In genomic region chr1:50523548-50523947, GRCh38 we compare ENCODE assay signal across 28 cellular contexts.
"Had no signal": no experiment of that assay in that cellular context is flagged by ENCODE, and none has a peak within 500 bp of the region (broad histone marks: within the 10 kb centered on the region; RNA-seq: fewer than 3 reads in every experiment).

No MANE protein-coding gene starts in this region.

- H3K4me1 ChIP-seq: colonic mucosa, esophagus muscularis mucosa, foreskin keratinocyte, gastrocnemius medialis, gastroesophageal sphincter, heart left ventricle, heart right ventricle had no signal

- H3K36me3 ChIP-seq: colonic mucosa had no signal

- FAIRE-seq: colon, endometrium, endothelial cell of umbilical vein, frontal cortex had no signal

- H3K9me3 ChIP-seq: colonic mucosa, gastrocnemius medialis, gastroesophageal sphincter had no signal

- H3K27me3 ChIP-seq: colonic mucosa, dorsolateral prefrontal cortex, esophagus muscularis mucosa, esophagus squamous epithelium, foreskin keratinocyte, gastrocnemius medialis, gastroesophageal sphincter, heart left ventricle, heart right ventricle had no signal

- H3K4me3 ChIP-seq: colonic mucosa, coronary artery, dorsolateral prefrontal cortex, esophagus muscularis mucosa, esophagus squamous epithelium, gastrocnemius medialis, gastroesophageal sphincter, heart left ventricle, heart right ventricle had no signal

- DNase-seq: colonic mucosa; cortex of kidney; dermis blood vessel endothelial cell; dorsolateral prefrontal cortex; effector CD4-positive, alpha-beta T cell; effector CD8-positive, alpha-beta T cell; effector memory CD4-positive, alpha-beta T cell; effector memory CD8-positive, alpha-beta T cell; endodermal cell; erythroblast; esophagus squamous epithelium; foreskin fibroblast; foreskin keratinocyte; foreskin melanocyte; gastrocnemius medialis; glutamatergic neuron; head of caudate nucleus; heart left ventricle; heart right ventricle had no signal

- ATAC-seq: effector memory CD8-positive, alpha-beta T cell; esophagus mucosa; foreskin keratinocyte; gastrocnemius medialis; gastroesophageal sphincter; heart left ventricle; heart right ventricle had no signal

- H3K27ac ChIP-seq: colonic mucosa, coronary artery, dorsolateral prefrontal cortex, epithelial cell of prostate, esophagus muscularis mucosa, esophagus squamous epithelium, foreskin keratinocyte, gastrocnemius medialis, gastroesophageal sphincter, heart left ventricle, heart right ventricle had no signal
